In the genomic region with DNA sequence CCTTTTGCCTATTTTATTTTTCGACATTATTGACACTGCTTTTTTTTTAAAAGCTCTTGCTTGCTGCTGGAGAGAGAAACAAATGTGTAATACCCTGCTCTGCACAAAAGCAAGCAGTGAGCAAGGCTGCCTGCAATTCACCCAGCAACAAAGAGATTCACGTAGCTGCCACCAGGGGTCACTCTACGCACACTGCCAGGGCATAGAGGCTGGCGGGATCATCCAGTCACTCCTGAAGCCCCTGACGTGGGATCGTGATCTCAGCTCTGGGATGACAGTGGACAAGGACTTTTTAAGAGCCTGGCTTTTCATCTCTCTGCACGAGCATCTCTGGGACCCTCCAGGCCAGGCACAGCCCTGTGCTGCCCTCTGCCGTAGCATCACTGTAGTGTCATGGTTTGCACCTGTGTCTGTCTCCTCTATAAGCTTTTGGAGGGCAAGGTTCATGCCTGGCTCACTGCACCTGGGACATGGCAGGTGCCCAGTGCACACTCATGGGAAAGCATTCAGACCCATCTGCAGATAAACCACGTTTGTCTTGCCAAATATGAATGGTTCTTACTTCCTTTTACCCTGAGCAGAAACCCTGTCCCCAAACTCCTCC, we compare ENCODE assay signal across 9 cellular contexts. TPM values are rescaled to one million over a fixed set of nuclear protein-coding genes. Genes with fewer than 3 reads are reported as not detected.
DNase-seq lines count a peak whose midpoint lies in the region; ATAC-seq and TF ChIP-seq lines count a peak whose summit lies in the region.
"Had no signal": no experiment of that assay in that cellular context is flagged by ENCODE, and none has a peak within 500 bp of the region (broad histone marks: within the 10 kb centered on the region; RNA-seq: fewer than 3 reads in every experiment).

No MANE protein-coding gene starts in this region.

- TF ChIP-seq CTCF in RWPE1 (conservative IDR thresholded peaks at IDR 0.05; ENCODE audit: low read depth) (peak; percentile 85), heart right ventricle (IDR thresholded peaks at IDR 0.05) (peak; percentile 75 to 93 (median 90))

- POLR2A ChIA-PET in RWPE1 (lab: Yijun Ruan, JAX; ENCODE audit: low non-redundant PET): no interaction called here

- H3K4me3 Mint-ChIP-seq in activated naive CD8-positive, alpha-beta T cell treated with anti-CD3 and anti-CD28 coated beads, Interleukin-2, amount 50 U/mL, for 24 hours: no peak overlapping the region

- H3K27me3 Mint-ChIP-seq in activated naive CD8-positive, alpha-beta T cell treated with anti-CD3 and anti-CD28 coated beads, Interleukin-2, amount 50 U/mL, for 24 hours: peaks cover 6% of the 10 kb centered on the region

- DNase-seq in DMS 273 treated with DMSO at 0.1 percent for 48 hours (lab: John Stamatoyannopoulos, UW): peak; percentile 4
- peak; percentile 42 for DNase-seq in Jurkat, Clone E6-1 (ENCODE audit: low read depth, low spot score)
- peak; percentile 27 for DNase-seq in RWPE1 (ENCODE audit: low spot score)
- peak; percentile 51 for DNase-seq in activated naive CD8-positive, alpha-beta T cell treated with anti-CD3 and anti-CD28 coated beads, Interleukin-2, amount 50 U/mL, for 24 hours
- peak; percentile 30 to 36 for DNase-seq in heart right ventricle
- peak; percentile 26 for DNase-seq in pulmonary artery endothelial cell (ENCODE audit: low read depth, low spot score)

- H3K27ac Mint-ChIP-seq in activated naive CD8-positive, alpha-beta T cell treated with anti-CD3 and anti-CD28 coated beads, Interleukin-2, amount 50 U/mL, for 24 hours: no peak overlapping the region

- no peaks in the 10 kb centered on the region for H3K36me3 ChIP-seq in heart right ventricle

- 4 to 6% methylated on average over 9 of the region's 9 CpGs for WGBS in heart right ventricle, 2 donors

- no peaks in the 10 kb centered on the region for H3K4me1 ChIP-seq in heart right ventricle

- H3K9me3 Mint-ChIP-seq in activated naive CD8-positive, alpha-beta T cell treated with anti-CD3 and anti-CD28 coated beads, Interleukin-2, amount 50 U/mL, for 24 hours: no peaks in the 10 kb centered on the region

- H3K27me3 ChIP-seq in heart right ventricle: peaks cover 6 to 53% (median 37%) of the 10 kb centered on the region in 7 donors

- H3K27ac ChIP-seq in RWPE1 (no peak overlapping the region), heart right ventricle (no peak overlapping the region)

- intact Hi-C loops in heart right ventricle (cut with DNase I): loop anchor here in 8 of 10 donors (2.0 to 10.0 kb wide), 6 partner anchors 30 to 336 kb away; no protein-coding TSS in a partner anchor

- no peak overlapping the region for H3K4me3 ChIP-seq in Jurkat, Clone E6-1 (ENCODE audit: low read length)
- H3K4me3 ChIP-seq in heart right ventricle: no peak overlapping the region

- CTCF ChIA-PET in RWPE1 (lab: Yijun Ruan, JAX): interaction anchor here (0.6 to 1.6 kb wide), 10 partner anchors 16 to 1259 kb away, joined by 3 to 22 read pairs (median 3); no protein-coding TSS in a partner anchor

- H3K9me3 ChIP-seq in heart right ventricle: no peaks in the 10 kb centered on the region

- no peaks in the 10 kb centered on the region for H3K36me3 Mint-ChIP-seq in activated naive CD8-positive, alpha-beta T cell treated with anti-CD3 and anti-CD28 coated beads, Interleukin-2, amount 50 U/mL, for 24 hours (ENCODE audit: low read depth)

- H3K4me1 Mint-ChIP-seq in activated naive CD8-positive, alpha-beta T cell treated with anti-CD3 and anti-CD28 coated beads, Interleukin-2, amount 50 U/mL, for 24 hours: no peaks in the 10 kb centered on the region

- ATAC-seq in GM19467 (IDR thresholded peaks at IDR 0.05; ENCODE audit: unreplicated experiment): peak; percentile 61
- ATAC-seq in activated naive CD8-positive, alpha-beta T cell treated with anti-CD3 and anti-CD28 coated beads, Interleukin-2, amount 50 U/mL, for 24 hours: no peak
- ATAC-seq in heart right ventricle: peak; percentile 49 to 77 (median 72)
- ATAC-seq in HG02588 (IDR thresholded peaks at IDR 0.05; ENCODE audit: unreplicated experiment): no peak

RNA-seq across cellular contexts. Expression of a gene that starts 19.8 kb away (rescaled TPM):
- 0.20 TPM for polyA plus RNA-seq in Jurkat, Clone E6-1 (2012; ENCODE audit: insufficient read depth, insufficient read length)
- under 1 TPM in 1 of 10 donors, not detected in 9; 0.05 TPM for total RNA-seq in heart right ventricle
- polyA plus RNA-seq in heart right ventricle: not detected
- not detected in 2 replicates for total RNA-seq in pulmonary artery endothelial cell
- polyA plus RNA-seq: aorta had no signal

Comparison
In these comparisons a context has a peak if more than half of its experiments do, and no peak if none do; other contexts are left out.
1. ATAC-seq: peak in GM19467 (single experiment) and heart right ventricle (8 of 8); none in activated naive CD8-positive, alpha-beta T cell treated with anti-CD3 and anti-CD28 coated beads, Interleukin-2, amount 50 U/mL, for 24 hours (single experiment) and HG02588 (single experiment).
2. Peak in every context shown above with its lines, with median percentiles within 50 percentile points of each other: DNase-seq.